In genomic region chr18:11733031-11733430, GRCh38 we compare ENCODE assay signal across 8 cellular contexts. TPM values are rescaled to one million over a fixed set of nuclear protein-coding genes. Genes with fewer than 3 reads are reported as not detected.
A peak's percentile ranks its signal among the peaks of the same experiment; 100 is the strongest.
DNase-seq lines count a peak whose midpoint lies in the region; ATAC-seq and TF ChIP-seq lines count a peak whose summit lies in the region.

No MANE protein-coding gene starts in this region.

- H3K4me3 ChIP-seq in BE2C (ENCODE audit: low read depth, low read length): no peak overlapping the region

- H3K27me3 ChIP-seq in BE2C: 0 out of 2 replicates have a peak, but pooled peaks cover 2% of the 10 kb centered on the region

- no peak overlapping the region for H3K27ac ChIP-seq in caudate nucleus (ENCODE audit: low read depth, low read length)

- H3K9me3 ChIP-seq in BE2C: no peaks in the 10 kb centered on the region

- peak; percentile 67 for ATAC-seq in GM19452 (IDR thresholded peaks at IDR 0.05; ENCODE audit: unreplicated experiment)
- no peak for ATAC-seq in HG03095 (IDR thresholded peaks at IDR 0.05; ENCODE audit: unreplicated experiment)

- H3K36me3 ChIP-seq in BE2C: no peaks in the 10 kb centered on the region

- DNase-seq in BE2C (peak; percentile 62), NCI-H1930 (lab: John Stamatoyannopoulos, UW) (peak; percentile 24 to 49), caudate nucleus (lab: John Stamatoyannopoulos, UW) (peak in 52 of 61 donors; percentile 10 to 78 (median 45)), left kidney (ENCODE audit: low read depth, low spot score) (peak; percentile 88)
- peak in 3 of 4 experiments; percentile 12 to 32 (median 31) for DNase-seq in activated CD4-positive, CD25-positive, alpha-beta regulatory T cell (lab: John Stamatoyannopoulos, UW)
- DNase-seq in stimulated activated CD4-positive, alpha-beta T cell treated with anti-CD3 and anti-CD28 coated beads, Interleukin-2, amount 100 ng/mL, for 24 hours: peak; percentile 73 to 80

- TF ChIP-seq CTCF in BE2C (IDR thresholded peaks at IDR 0.05; ENCODE audit: low read depth, low read length): peak; percentile 73

- no peaks in the 10 kb centered on the region for H3K4me1 ChIP-seq in BE2C

RNA-seq across cellular contexts. Expression of gene GNAL, which starts 44.0 kb away (rescaled TPM):
- polyA plus RNA-seq in BE2C (2012; ENCODE audit: insufficient read depth, insufficient read length, low read depth): 0.19 TPM

Comparison
In these comparisons a context has a peak if more than half of its experiments do, and no peak if none do; other contexts are left out.
1. DNase-seq: peak in every context shown above with its lines; median percentile 88 in left kidney; 76 in stimulated activated CD4-positive, alpha-beta T cell treated with anti-CD3 and anti-CD28 coated beads, Interleukin-2, amount 100 ng/mL, for 24 hours; 62 in BE2C; 45 in caudate nucleus; 36 in NCI-H1930; 31 in activated CD4-positive, CD25-positive, alpha-beta regulatory T cell.